In the genomic region with DNA sequence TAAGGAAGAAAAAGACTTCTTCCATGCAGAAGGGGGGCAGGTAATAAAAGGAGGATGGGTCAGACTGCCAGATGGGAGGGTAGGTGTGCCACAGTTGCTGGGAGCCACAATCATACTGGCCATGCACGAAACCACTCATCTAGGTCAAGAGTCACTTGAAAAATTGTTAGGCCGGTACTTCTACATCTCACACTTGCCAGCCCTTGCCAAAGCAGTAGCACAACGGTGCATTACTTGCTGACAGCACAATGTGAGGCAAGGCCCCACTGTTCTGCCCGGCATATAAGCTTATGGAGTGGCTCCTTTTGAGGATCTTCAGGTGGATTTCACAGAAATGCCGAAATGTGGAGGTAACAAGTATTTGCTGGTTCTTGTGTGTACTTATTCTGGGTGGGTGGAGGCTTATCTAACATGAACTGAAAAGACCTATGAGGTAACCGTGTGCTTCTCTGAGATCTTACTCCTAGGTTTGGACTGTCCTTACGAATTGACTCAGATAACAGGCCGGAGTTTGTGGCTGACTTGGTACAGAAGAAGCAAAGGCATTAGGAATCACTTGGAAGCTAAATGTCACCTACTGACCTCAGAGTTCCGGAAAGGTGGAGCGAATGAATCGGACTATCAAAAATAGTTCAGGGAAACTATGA, we compare ENCODE assay signal across 1 cellular context. TPM values are rescaled to one million over a fixed set of nuclear protein-coding genes. Genes with fewer than 3 reads are reported as not detected.
"Had no signal": no experiment of that assay in that cellular context is flagged by ENCODE, and none has a peak within 500 bp of the region (broad histone marks: within the 10 kb centered on the region; RNA-seq: fewer than 3 reads in every experiment).

No MANE protein-coding gene starts in this region.

RNA-seq across cellular contexts. Expression of gene PCDH18, which starts 48.9 kb away (rescaled TPM):
- polyA plus RNA-seq: IgD-negative memory B cell had no signal
